Comparison of ENCODE assay signal across 1 cellular context in the genomic region with DNA sequence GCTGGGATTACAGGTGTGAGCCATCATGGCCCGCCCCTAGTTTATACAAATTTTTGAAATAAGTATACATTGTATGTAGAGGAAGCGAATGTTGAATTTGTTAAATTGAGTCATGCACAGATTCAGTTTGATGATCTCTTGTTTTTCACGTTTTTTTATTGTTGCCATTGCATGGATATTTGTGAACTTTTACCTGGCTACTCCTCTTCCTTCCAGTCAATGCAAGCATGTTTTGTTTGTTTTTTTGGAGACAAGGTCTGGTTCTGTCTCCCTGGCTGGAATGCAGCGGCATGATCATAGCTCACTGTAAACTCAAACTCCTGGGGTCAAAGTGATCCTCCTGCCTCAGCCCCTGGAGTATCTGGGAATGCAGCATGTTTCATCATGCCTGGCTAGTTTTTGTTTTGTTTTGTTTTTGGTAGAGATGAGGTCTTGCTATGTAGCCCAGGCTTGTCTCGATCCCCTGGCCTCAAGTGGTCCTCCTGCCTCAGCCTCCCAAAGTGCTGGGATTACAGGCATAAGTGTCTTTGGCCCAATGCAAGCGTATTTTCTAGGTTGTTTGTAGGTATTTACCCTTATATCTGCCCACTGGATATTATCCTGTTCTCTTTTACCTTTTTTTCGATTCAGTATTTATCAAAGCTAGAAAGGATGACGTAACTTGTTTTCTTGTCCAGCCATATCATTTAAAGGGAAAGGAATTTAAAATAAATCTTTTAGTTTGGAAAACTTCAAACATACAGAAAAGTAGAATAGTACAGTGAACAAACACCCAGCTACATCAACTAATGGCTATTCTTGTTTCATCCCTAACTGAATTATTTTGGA.
TF ChIP-seq lines count a peak whose summit lies in the region.

No MANE protein-coding gene starts in this region.

TF ChIP-seq in HepG2, 621 proteins besides CTCF, POLR2A, EP300 and RAD21 (continues in another document):
- TF ChIP-seq HINFP (CRISPR knock-in tag; IDR thresholded peaks at IDR 0.05; ENCODE audit: low read depth) (no peak), ZFP36L2 (CRISPR knock-in tag; IDR thresholded peaks at IDR 0.05) (no peak), PHF8 (CRISPR knock-in tag; IDR thresholded peaks at IDR 0.05) (peak; percentile 40; the same call in 1 of the 2 replicates), WIZ (CRISPR knock-in tag; IDR thresholded peaks at IDR 0.05) (0 out of 2 replicates have a peak, but pooled peaks have one; percentile 72), FOXK1 (CRISPR knock-in tag; IDR thresholded peaks at IDR 0.05; ENCODE audit: borderline replicate concordance, low read depth) (peak; percentile 98), PRMT3 (CRISPR knock-in tag; IDR thresholded peaks at IDR 0.05; ENCODE audit: borderline replicate concordance, low read depth) (no peak), ZNF121 (CRISPR knock-in tag; IDR thresholded peaks at IDR 0.05) (peak; percentile 100), KLF12 (CRISPR knock-in tag; IDR thresholded peaks at IDR 0.05; ENCODE audit: borderline replicate concordance) (no peak), NFYC (CRISPR knock-in tag; IDR thresholded peaks at IDR 0.05) (0 out of 2 replicates have a peak, but pooled peaks have one; percentile 17), TEAD3 (CRISPR knock-in tag; optimal IDR thresholded peaks at IDR 0.05; ENCODE audit: borderline replicate concordance) (peak; percentile 100), PAWR (CRISPR knock-in tag; IDR thresholded peaks at IDR 0.05; ENCODE audit: borderline replicate concordance) (no peak), HOXA7 (CRISPR knock-in tag; IDR thresholded peaks at IDR 0.05) (no peak), ARID5B (CRISPR knock-in tag; IDR thresholded peaks at IDR 0.05) (peak; percentile 98), FOSL1 (CRISPR knock-in tag; IDR thresholded peaks at IDR 0.05; ENCODE audit: borderline replicate concordance) (peak; percentile 55; the same call in 1 of the 2 replicates), HMG20B (CRISPR knock-in tag; conservative IDR thresholded peaks at IDR 0.05) (peak; percentile 81), ZKSCAN1 (IDR thresholded peaks at IDR 0.05; ENCODE audit: low read length) (0 out of 2 replicates have a peak, but pooled peaks have one; percentile 61), BHLHE40 (IDR thresholded peaks at IDR 0.05; ENCODE audit: low read length) (no peak), ZNF616 (CRISPR knock-in tag; IDR thresholded peaks at IDR 0.05; ENCODE audit: low read depth) (no peak), MAF1 (CRISPR knock-in tag; IDR thresholded peaks at IDR 0.05; ENCODE audit: borderline replicate concordance) (no peak), RXRA (CRISPR knock-in tag; IDR thresholded peaks at IDR 0.05) (peak; percentile 98), JARID2 (CRISPR knock-in tag; IDR thresholded peaks at IDR 0.05; ENCODE audit: insufficient replicate concordance) (no peak), ZNF878 (CRISPR knock-in tag; IDR thresholded peaks at IDR 0.05) (peak; percentile 52; the same call in 1 of the 2 replicates), AHDC1 (CRISPR knock-in tag; IDR thresholded peaks at IDR 0.05; ENCODE audit: borderline replicate concordance) (peak; percentile 90), MYC (CRISPR knock-in tag; IDR thresholded peaks at IDR 0.05; ENCODE audit: borderline replicate concordance) (peak; percentile 47; the same call in 1 of the 2 replicates), ZNF749 (CRISPR knock-in tag; IDR thresholded peaks at IDR 0.05; ENCODE audit: borderline replicate concordance) (no peak), NFKB2 (CRISPR knock-in tag; IDR thresholded peaks at IDR 0.05; ENCODE audit: borderline replicate concordance) (no peak), ZNF563 (CRISPR knock-in tag; IDR thresholded peaks at IDR 0.05) (no peak), TCF12 (IDR thresholded peaks at IDR 0.05) (no peak), TCF12 (CRISPR knock-in tag; IDR thresholded peaks at IDR 0.05) (no peak), ARID2 (CRISPR knock-in tag; IDR thresholded peaks at IDR 0.05; ENCODE audit: borderline replicate concordance) (no peak)
- TF ChIP-seq, protein P1, sequence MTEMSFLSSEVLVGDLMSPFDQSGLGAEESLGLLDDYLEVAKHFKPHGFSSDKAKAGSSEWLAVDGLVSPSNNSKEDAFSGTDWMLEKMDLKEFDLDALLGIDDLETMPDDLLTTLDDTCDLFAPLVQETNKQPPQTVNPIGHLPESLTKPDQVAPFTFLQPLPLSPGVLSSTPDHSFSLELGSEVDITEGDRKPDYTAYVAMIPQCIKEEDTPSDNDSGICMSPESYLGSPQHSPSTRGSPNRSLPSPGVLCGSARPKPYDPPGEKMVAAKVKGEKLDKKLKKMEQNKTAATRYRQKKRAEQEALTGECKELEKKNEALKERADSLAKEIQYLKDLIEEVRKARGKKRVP (CRISPR knock-in tag; IDR thresholded peaks at IDR 0.05), result peak in 1 of 2 experiments; percentile 97; a peak in 2 of 4 replicates
- TF ChIP-seq, protein P2, sequence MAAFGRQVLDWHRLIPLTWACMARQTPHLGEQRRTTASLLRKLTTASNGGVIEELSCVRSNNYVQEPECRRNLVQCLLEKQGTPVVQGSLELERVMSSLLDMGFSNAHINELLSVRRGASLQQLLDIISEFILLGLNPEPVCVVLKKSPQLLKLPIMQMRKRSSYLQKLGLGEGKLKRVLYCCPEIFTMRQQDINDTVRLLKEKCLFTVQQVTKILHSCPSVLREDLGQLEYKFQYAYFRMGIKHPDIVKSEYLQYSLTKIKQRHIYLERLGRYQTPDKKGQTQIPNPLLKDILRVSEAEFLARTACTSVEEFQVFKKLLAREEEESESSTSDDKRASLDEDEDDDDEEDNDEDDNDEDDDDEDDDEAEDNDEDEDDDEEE (CRISPR knock-in tag; IDR thresholded peaks at IDR 0.05), result no peak
- TF ChIP-seq, protein P3, sequence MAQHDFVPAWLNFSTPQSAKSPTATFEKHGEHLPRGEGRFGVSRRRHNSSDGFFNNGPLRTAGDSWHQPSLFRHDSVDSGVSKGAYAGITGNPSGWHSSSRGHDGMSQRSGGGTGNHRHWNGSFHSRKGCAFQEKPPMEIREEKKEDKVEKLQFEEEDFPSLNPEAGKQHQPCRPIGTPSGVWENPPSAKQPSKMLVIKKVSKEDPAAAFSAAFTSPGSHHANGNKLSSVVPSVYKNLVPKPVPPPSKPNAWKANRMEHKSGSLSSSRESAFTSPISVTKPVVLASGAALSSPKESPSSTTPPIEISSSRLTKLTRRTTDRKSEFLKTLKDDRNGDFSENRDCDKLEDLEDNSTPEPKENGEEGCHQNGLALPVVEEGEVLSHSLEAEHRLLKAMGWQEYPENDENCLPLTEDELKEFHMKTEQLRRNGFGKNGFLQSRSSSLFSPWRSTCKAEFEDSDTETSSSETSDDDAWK (CRISPR knock-in tag; IDR thresholded peaks at IDR 0.05), result no peak
- TF ChIP-seq, protein P4, sequence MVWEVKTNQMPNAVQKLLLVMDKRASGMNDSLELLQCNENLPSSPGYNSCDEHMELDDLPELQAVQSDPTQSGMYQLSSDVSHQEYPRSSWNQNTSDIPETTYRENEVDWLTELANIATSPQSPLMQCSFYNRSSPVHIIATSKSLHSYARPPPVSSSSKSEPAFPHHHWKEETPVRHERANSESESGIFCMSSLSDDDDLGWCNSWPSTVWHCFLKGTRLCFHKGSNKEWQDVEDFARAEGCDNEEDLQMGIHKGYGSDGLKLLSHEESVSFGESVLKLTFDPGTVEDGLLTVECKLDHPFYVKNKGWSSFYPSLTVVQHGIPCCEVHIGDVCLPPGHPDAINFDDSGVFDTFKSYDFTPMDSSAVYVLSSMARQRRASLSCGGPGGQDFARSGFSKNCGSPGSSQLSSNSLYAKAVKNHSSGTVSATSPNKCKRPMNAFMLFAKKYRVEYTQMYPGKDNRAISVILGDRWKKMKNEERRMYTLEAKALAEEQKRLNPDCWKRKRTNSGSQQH (CRISPR knock-in tag; IDR thresholded peaks at IDR 0.05; ENCODE audit: low read depth), result peak; percentile 69; the same call in 1 of the 2 replicates
- TF ChIP-seq, protein P5, sequence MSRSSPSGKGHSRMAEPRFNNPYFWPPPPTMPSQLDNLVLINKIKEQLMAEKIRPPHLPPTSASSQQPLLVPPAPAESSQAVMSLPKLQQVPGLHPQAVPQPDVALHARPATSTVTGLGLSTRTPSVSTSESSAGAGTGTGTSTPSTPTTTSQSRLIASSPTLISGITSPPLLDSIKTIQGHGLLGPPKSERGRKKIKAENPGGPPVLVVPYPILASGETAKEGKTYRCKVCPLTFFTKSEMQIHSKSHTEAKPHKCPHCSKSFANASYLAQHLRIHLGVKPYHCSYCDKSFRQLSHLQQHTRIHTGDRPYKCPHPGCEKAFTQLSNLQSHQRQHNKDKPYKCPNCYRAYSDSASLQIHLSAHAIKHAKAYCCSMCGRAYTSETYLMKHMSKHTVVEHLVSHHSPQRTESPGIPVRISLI (CRISPR knock-in tag; IDR thresholded peaks at IDR 0.05; ENCODE audit: borderline replicate concordance), result peak; percentile 95
- TF ChIP-seq, protein P6, sequence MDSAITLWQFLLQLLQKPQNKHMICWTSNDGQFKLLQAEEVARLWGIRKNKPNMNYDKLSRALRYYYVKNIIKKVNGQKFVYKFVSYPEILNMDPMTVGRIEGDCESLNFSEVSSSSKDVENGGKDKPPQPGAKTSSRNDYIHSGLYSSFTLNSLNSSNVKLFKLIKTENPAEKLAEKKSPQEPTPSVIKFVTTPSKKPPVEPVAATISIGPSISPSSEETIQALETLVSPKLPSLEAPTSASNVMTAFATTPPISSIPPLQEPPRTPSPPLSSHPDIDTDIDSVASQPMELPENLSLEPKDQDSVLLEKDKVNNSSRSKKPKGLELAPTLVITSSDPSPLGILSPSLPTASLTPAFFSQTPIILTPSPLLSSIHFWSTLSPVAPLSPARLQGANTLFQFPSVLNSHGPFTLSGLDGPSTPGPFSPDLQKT (CRISPR knock-in tag; IDR thresholded peaks at IDR 0.05; ENCODE audit: borderline replicate concordance), result no peak
- TF ChIP-seq, protein P7, sequence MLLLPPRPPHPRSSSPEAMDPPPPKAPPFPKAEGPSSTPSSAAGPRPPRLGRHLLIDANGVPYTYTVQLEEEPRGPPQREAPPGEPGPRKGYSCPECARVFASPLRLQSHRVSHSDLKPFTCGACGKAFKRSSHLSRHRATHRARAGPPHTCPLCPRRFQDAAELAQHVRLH (CRISPR knock-in tag; IDR thresholded peaks at IDR 0.05; ENCODE audit: borderline replicate concordance, low read depth), result peak; percentile 85; the same call in 1 of the 2 replicates
